Comparison of ENCODE assay signal across 25 cellular contexts in genomic region chr17:26962255-26963162, GRCh38.
DNase-seq lines count a peak whose midpoint lies in the region; ATAC-seq and TF ChIP-seq lines count a peak whose summit lies in the region.
"Had no signal": no experiment of that assay in that cellular context is flagged by ENCODE, and none has a peak within 500 bp of the region (broad histone marks: within the 10 kb centered on the region; RNA-seq: fewer than 3 reads in every experiment).

No MANE protein-coding gene starts in this region.

- no peak for TF ChIP-seq POLR2A in spleen (IDR thresholded peaks at IDR 0.05)
- no peak for TF ChIP-seq POLR2A in heart left ventricle (IDR thresholded peaks at IDR 0.05)

- H3K27ac ChIP-seq in ectodermal cell (ENCODE audit: insufficient read depth, low read depth, low read length, poor library complexity, severe bottlenecking) = no peak overlapping the region
- H3K27ac ChIP-seq in spleen = no peak overlapping the region
- H3K27ac ChIP-seq in heart left ventricle = no peak overlapping the region
- H3K27ac ChIP-seq: BLaER1, gastroesophageal sphincter had no signal

- peaks cover 10% of the 10 kb centered on the region for H3K9me3 ChIP-seq in ectodermal cell (ENCODE audit: control insufficient read depth, low read length)
- H3K9me3 ChIP-seq in spleen = peaks cover 0 to 37% (median 7%) of the 10 kb centered on the region in 8 donors
- peaks cover 0 to 14% (median 0%) of the 10 kb centered on the region in 12 donors for H3K9me3 ChIP-seq in heart left ventricle

- peaks cover 2% of the 10 kb centered on the region for H3K36me3 Mint-ChIP-seq in activated CD8-positive, alpha-beta memory T cell treated with anti-CD3 and anti-CD28 coated beads, Interleukin-2, amount 10 ng/mL, durations not matched to agents 7 days and 5 days
- H3K36me3 Mint-ChIP-seq: stimulated activated effector memory CD8-positive, alpha-beta T cell treated with anti-CD3 and anti-CD28 coated beads, Interleukin-12 subunit alpha, Interleukin-12 subunit beta, amount 100 ng/mL, for 72 hours had no signal

- CTCF ChIA-PET in activated CD8-positive, alpha-beta memory T cell treated with anti-CD3 and anti-CD28 coated beads, Interleukin-2, amount 10 ng/mL, durations not matched to agents 7 days and 5 days (lab: Charles Lee) = no interaction called here

- TF ChIP-seq CTCF in spleen (IDR thresholded peaks at IDR 0.05 in 8 of 11, conservative IDR thresholded peaks at IDR 0.05 in 3 of 11) (no peak), heart left ventricle (IDR thresholded peaks at IDR 0.05) (no peak)

- H3K27me3 ChIP-seq in H7 (ENCODE audit: control insufficient read depth, insufficient read depth, low read length) (no peaks in the 10 kb centered on the region), ectodermal cell (ENCODE audit: control insufficient read depth, insufficient read depth, low read length, poor library complexity, severe bottlenecking) (no peaks in the 10 kb centered on the region), spleen (replicated peaks in 1 of 7) (peaks cover 4 to 43% (median 16%) of the 10 kb centered on the region in 7 donors), heart left ventricle (peaks cover 8 to 44% (median 16%) of the 10 kb centered on the region in 9 donors)
- H3K27me3 ChIP-seq: BLaER1 had no signal

- H3K36me3 ChIP-seq in H7 (replicated peaks; ENCODE audit: control insufficient read depth, insufficient read depth, low read length) (no peaks in the 10 kb centered on the region), ectodermal cell (ENCODE audit: control insufficient read depth, insufficient read depth, low read length) (no peaks in the 10 kb centered on the region), spleen (no peaks in the 10 kb centered on the region), heart left ventricle (no peaks in the 10 kb centered on the region)
- H3K36me3 ChIP-seq: BLaER1, gastroesophageal sphincter had no signal

- intact Hi-C loops in spleen (cut with DNase I; ENCODE audit: low total_unique reads) (no loop called here), heart left ventricle (cut with DNase I) (no loop called here)

- no peak for DNase-seq in activated CD8-positive, alpha-beta memory T cell treated with anti-CD3 and anti-CD28 coated beads, Interleukin-2, amount 10 ng/mL, durations not matched to agents 7 days and 5 days
- DNase-seq in activated CD8-positive, alpha-beta memory T cell treated with anti-CD3 and anti-CD28 coated beads, Interleukin-2, amount 50 U/mL, for 4 hours = no peak
- DNase-seq in H7 (peak; percentile 12), spleen (peak; percentile 67), AG08396 (ENCODE audit: low spot score) (no peak), COLO668 (lab: John Stamatoyannopoulos, UW; ENCODE audit: unreplicated experiment) (no peak), heart left ventricle (no peak)
- DNase-seq: activated CD8-positive, alpha-beta memory T cell treated with anti-CD3 and anti-CD28 coated beads for 24 hours; activated naive CD4-positive, alpha-beta T cell treated with Interleukin-2 at 50 U/mL for 16 hours; activated T-cell treated with anti-CD3 and anti-CD28 coated beads, Interleukin-2, amount 50 U/mL, for 48 hours; amygdala; COR-L47; cortex of kidney; DND-41; NCI-H1417 treated with DMSO at 0.1 percent for 48 hours; NCI-H774; OCI-M1; SHP77; SW 1271 had no signal

- H3K9me3 Mint-ChIP-seq in activated CD8-positive, alpha-beta memory T cell treated with anti-CD3 and anti-CD28 coated beads, Interleukin-2, amount 10 ng/mL, durations not matched to agents 7 days and 5 days (ENCODE audit: low read depth) = peaks cover 5% of the 10 kb centered on the region
- H3K9me3 Mint-ChIP-seq: IgD-negative memory B cell had no signal

- H3K4me3 Mint-ChIP-seq in activated CD8-positive, alpha-beta memory T cell treated with anti-CD3 and anti-CD28 coated beads, Interleukin-2, amount 10 ng/mL, durations not matched to agents 7 days and 5 days = no peak overlapping the region
- H3K4me3 Mint-ChIP-seq: stimulated activated effector memory CD8-positive, alpha-beta T cell treated with anti-CD3 and anti-CD28 coated beads, Interleukin-12 subunit alpha, Interleukin-12 subunit beta, amount 100 ng/mL, for 72 hours had no signal

- no peak for ATAC-seq in activated CD8-positive, alpha-beta memory T cell treated with anti-CD3 and anti-CD28 coated beads, Interleukin-2, amount 10 ng/mL, durations not matched to agents 7 days and 5 days
- no peak for ATAC-seq in heart left ventricle
- ATAC-seq: gastroesophageal sphincter; stimulated activated effector memory CD8-positive, alpha-beta T cell treated with anti-CD3 and anti-CD28 coated beads, Interleukin-12 subunit alpha, Interleukin-12 subunit beta, amount 100 ng/mL, for 72 hours had no signal

- H3K27me3 Mint-ChIP-seq in activated CD8-positive, alpha-beta memory T cell treated with anti-CD3 and anti-CD28 coated beads, Interleukin-2, amount 10 ng/mL, durations not matched to agents 7 days and 5 days = peaks cover 15% of the 10 kb centered on the region

- H3K4me1 ChIP-seq in ectodermal cell (ENCODE audit: control insufficient read depth, insufficient read depth, low read length) = no peaks in the 10 kb centered on the region
- no peaks in the 10 kb centered on the region for H3K4me1 ChIP-seq in spleen
- no peaks in the 10 kb centered on the region for H3K4me1 ChIP-seq in heart left ventricle
- H3K4me1 ChIP-seq: BLaER1, gastroesophageal sphincter had no signal

- H3K27ac Mint-ChIP-seq in activated CD8-positive, alpha-beta memory T cell treated with anti-CD3 and anti-CD28 coated beads, Interleukin-2, amount 10 ng/mL, durations not matched to agents 7 days and 5 days = peak overlapping the region; percentile 38
- H3K27ac Mint-ChIP-seq: IgD-negative memory B cell; stimulated activated effector memory CD8-positive, alpha-beta T cell treated with anti-CD3 and anti-CD28 coated beads, Interleukin-12 subunit alpha, Interleukin-12 subunit beta, amount 100 ng/mL, for 72 hours had no signal

- no peaks in the 10 kb centered on the region for H3K4me1 Mint-ChIP-seq in activated CD8-positive, alpha-beta memory T cell treated with anti-CD3 and anti-CD28 coated beads, Interleukin-2, amount 10 ng/mL, durations not matched to agents 7 days and 5 days
- H3K4me1 Mint-ChIP-seq: IgD-negative memory B cell; stimulated activated effector memory CD8-positive, alpha-beta T cell treated with anti-CD3 and anti-CD28 coated beads, Interleukin-12 subunit alpha, Interleukin-12 subunit beta, amount 100 ng/mL, for 72 hours had no signal

- no peak overlapping the region for H3K4me3 ChIP-seq in H7 (ENCODE audit: insufficient read depth, low read depth, low read length)
- H3K4me3 ChIP-seq in ectodermal cell (ENCODE audit: insufficient read depth, low read depth, low read length) = peak overlapping the region; percentile 20
- no peak overlapping the region for H3K4me3 ChIP-seq in spleen
- peak overlapping the region in 1 of 12 donors; percentile 4 for H3K4me3 ChIP-seq in heart left ventricle
- H3K4me3 ChIP-seq: BLaER1, gastroesophageal sphincter, smooth muscle cell had no signal

- WGBS in ectodermal cell, 2 experiments = 88 to 89% methylated on average over 91 of the region's 91 CpGs
- 26 to 47% (median 37%) methylated on average over 87 to 91 of the region's 91 CpGs for WGBS in spleen, 5 donors
- 26 to 48% (median 40%) methylated on average over 90 to 91 of the region's 91 CpGs for WGBS in heart left ventricle, 4 donors

Comparison
In these comparisons a context has a peak if more than half of its experiments do, and no peak if none do; other contexts are left out.
1. DNase-seq: peak in H7 (single experiment) and spleen (single experiment); none in activated CD8-positive, alpha-beta memory T cell treated with anti-CD3 and anti-CD28 coated beads, Interleukin-2, amount 10 ng/mL, durations not matched to agents 7 days and 5 days (single experiment), activated CD8-positive, alpha-beta memory T cell treated with anti-CD3 and anti-CD28 coated beads, Interleukin-2, amount 50 U/mL, for 4 hours (single experiment), AG08396 (single experiment), COLO668 (single experiment) and heart left ventricle (0 of 5).